ENCODE assay signal across 25 cellular contexts in genomic region chr7:134674424-134674823, GRCh38.
"Had no signal": no experiment of that assay in that cellular context is flagged by ENCODE, and none has a peak within 500 bp of the region (broad histone marks: within the 10 kb centered on the region; RNA-seq: fewer than 3 reads in every experiment).

No MANE protein-coding gene starts in this region.

- DNase-seq: dermis blood vessel endothelial cell; dorsolateral prefrontal cortex; effector CD4-positive, alpha-beta T cell; effector memory CD4-positive, alpha-beta T cell; foreskin keratinocyte; heart left ventricle; hypothalamus; immature natural killer cell; islet precursor cell; kidney; kidney glomerular epithelial cell; left colon; left ventricle myocardium inferior; lower lobe of right lung; mesenchymal stem cell; mucosa of descending colon had no signal

- H3K4me1 Mint-ChIP-seq: mesothelial cell of epicardium had no signal

- H3K27ac ChIP-seq: coronary artery, dorsolateral prefrontal cortex, esophagus muscularis mucosa, foreskin keratinocyte, gastroesophageal sphincter, heart left ventricle, hepatocyte, left ventricle myocardium inferior, lower lobe of right lung had no signal

- H3K9me3 ChIP-seq: esophagus muscularis mucosa, gastroesophageal sphincter, lower lobe of right lung had no signal

- H3K4me2 ChIP-seq: hepatocyte had no signal

- FAIRE-seq: colon, endothelial cell of umbilical vein, frontal cortex, kidney had no signal

- H3K27me3 ChIP-seq: dorsolateral prefrontal cortex, esophagus muscularis mucosa, foreskin keratinocyte, gastroesophageal sphincter, heart left ventricle, hepatocyte had no signal

- H3K9me3 Mint-ChIP-seq: immature natural killer cell had no signal

- H3K27ac Mint-ChIP-seq: mesothelial cell of epicardium had no signal

- H3K4me3 ChIP-seq: coronary artery, dorsolateral prefrontal cortex, esophagus muscularis mucosa, gastroesophageal sphincter, heart left ventricle, hepatocyte, left ventricle myocardium inferior, lower lobe of right lung, mucosa of descending colon had no signal

- H3K4me3 Mint-ChIP-seq: immature natural killer cell, mesothelial cell of epicardium had no signal

- ATAC-seq: foreskin keratinocyte, gastroesophageal sphincter, heart left ventricle, left colon, left lobe of liver, lower lobe of right lung, mucosa of descending colon had no signal

- H2AFZ ChIP-seq: hepatocyte had no signal
